Comparison of ENCODE assay signal across 8 cellular contexts in genomic region chr19:9793051-9793591, GRCh38. TPM values are rescaled to one million over a fixed set of nuclear protein-coding genes. Genes with fewer than 3 reads are reported as not detected.
DNase-seq lines count a peak whose midpoint lies in the region; ATAC-seq and TF ChIP-seq lines count a peak whose summit lies in the region.

No MANE protein-coding gene starts in this region.

- BruUV-seq in PC-3 (replicated peaks; lab: Mats Ljungman, UMichigan): TSS peak; percentile 79

- peak overlapping the region; percentile 7 to 89 for H3K27ac Mint-ChIP-seq in activated naive CD4-positive, alpha-beta T cell treated with anti-CD3 and anti-CD28 coated beads, Interleukin-2, amount 50 U/mL, for 72 hours

- H3K4me1 ChIP-seq in PC-3 (ENCODE audit: insufficient read depth, low read length) (peaks cover 16% of the 10 kb centered on the region), cardiac muscle cell (ENCODE audit: low read depth) (peaks cover 31% of the 10 kb centered on the region), upper lobe of left lung (peaks cover 4 to 15% (median 6%) of the 10 kb centered on the region in 4 donors)

- no peaks in the 10 kb centered on the region for H3K9me3 ChIP-seq in PC-3 (ENCODE audit: low read length)
- no peaks in the 10 kb centered on the region for H3K9me3 ChIP-seq in cardiac muscle cell (ENCODE audit: low read depth)
- no peaks in the 10 kb centered on the region for H3K9me3 ChIP-seq in upper lobe of left lung

- TF ChIP-seq CTCF in PC-3 (conservative IDR thresholded peaks at IDR 0.05; ENCODE audit: low read depth, low read length) (no peak), cardiac muscle cell (IDR thresholded peaks at IDR 0.05; ENCODE audit: low read depth, low read length) (no peak), upper lobe of left lung (IDR thresholded peaks at IDR 0.05) (peak in 1 of 6 experiments; percentile 2)

- H3K9me2 ChIP-seq in PC-3 (replicated peaks; ENCODE audit: low read length): no peaks in the 10 kb centered on the region

- CTCF ChIA-PET in PC-3 (lab: Charles Lee): no interaction called here

- no peaks in the 10 kb centered on the region for H3K79me2 ChIP-seq in PC-3 (ENCODE audit: low read length)

- peak overlapping the region; percentile 93 for H3K4me2 ChIP-seq in PC-3 (ENCODE audit: low read length)

- peaks cover 0 to 7% of the 10 kb centered on the region in 2 donors for H3K9me3 Mint-ChIP-seq in activated naive CD4-positive, alpha-beta T cell treated with anti-CD3 and anti-CD28 coated beads, Interleukin-2, amount 50 U/mL, for 72 hours

- peak overlapping the region; percentile 78 for H3K9ac ChIP-seq in PC-3 (ENCODE audit: low read length)

- peak overlapping the region; percentile 100 for H2AFZ ChIP-seq in PC-3 (ENCODE audit: low read length)

- peak; percentile 26 for DNase-seq in PC-3
- DNase-seq in activated naive CD4-positive, alpha-beta T cell treated with anti-CD3 and anti-CD28 coated beads, Interleukin-2, amount 50 U/mL, for 72 hours (ENCODE audit: low spot score in 2 of 2): no peak
- DNase-seq in cardiac muscle cell (ENCODE audit: low read depth in 1 of 2, low spot score in 1 of 2): peak in 1 of 2 donors; percentile 68
- DNase-seq in posterior cingulate gyrus: peak in 6 of 10 donors; percentile 25 to 75 (median 38)
- peak; percentile 49 to 93 for DNase-seq in upper lobe of left lung
- DNase-seq in KG1 (lab: John Stamatoyannopoulos, UW): no peak

- H3K4me3 ChIP-seq in PC-3 (ENCODE audit: low read length) (peak overlapping the region; percentile 75), cardiac muscle cell (peak overlapping the region; percentile 83), upper lobe of left lung (peak overlapping the region; percentile 61 to 94 (median 72))

- no peaks in the 10 kb centered on the region for H4K20me1 ChIP-seq in PC-3 (ENCODE audit: low read length)

- no peaks in the 10 kb centered on the region for H3F3A ChIP-seq in PC-3 (ENCODE audit: low read length, unreplicated experiment)

- TF ChIP-seq EP300 in upper lobe of left lung (IDR thresholded peaks at IDR 0.05): no peak

- 34 to 35% methylated on average over 18 to 20 of the region's 38 CpGs for WGBS in upper lobe of left lung, 2 donors

- peak in 1 of 4 donors; percentile 18 for TF ChIP-seq POLR2A in upper lobe of left lung (IDR thresholded peaks at IDR 0.05)

- peak; percentile 9 for ATAC-seq in GM18867 (IDR thresholded peaks at IDR 0.05; ENCODE audit: unreplicated experiment)
- 0 out of 2 replicates have a peak, but pooled peaks have one; percentile 3 for ATAC-seq in PC-3
- peak; percentile 10 to 31 for ATAC-seq in activated naive CD4-positive, alpha-beta T cell treated with anti-CD3 and anti-CD28 coated beads, Interleukin-2, amount 50 U/mL, for 72 hours
- ATAC-seq in upper lobe of left lung (ENCODE audit: low FRiP score in 2 of 2): peak; percentile 47 to 63
- no peak for ATAC-seq in HG03196 (IDR thresholded peaks at IDR 0.05; ENCODE audit: unreplicated experiment)

- intact Hi-C loops in PC-3 (cut with micrococcal nuclease): no loop called here
- intact Hi-C loops in posterior cingulate gyrus (cut with DNase I): loop anchor here (10.0 kb wide), 3 partner anchors 358 to 658 kb away; partner anchors contain the start of gene ZNF266

- H3K36me3 ChIP-seq in PC-3 (ENCODE audit: low read depth, low read length): no peaks in the 10 kb centered on the region
- H3K36me3 ChIP-seq in cardiac muscle cell: no peaks in the 10 kb centered on the region
- H3K36me3 ChIP-seq in upper lobe of left lung: no peaks in the 10 kb centered on the region

- no peaks in the 10 kb centered on the region for H3K27me3 ChIP-seq in PC-3 (ENCODE audit: low read length)
- H3K27me3 ChIP-seq in cardiac muscle cell: no peaks in the 10 kb centered on the region
- no peaks in the 10 kb centered on the region for H3K27me3 ChIP-seq in upper lobe of left lung

- H3K27ac ChIP-seq in PC-3 (ENCODE audit: low read length): peak overlapping the region; percentile 52
- H3K27ac ChIP-seq in cardiac muscle cell: peak overlapping the region; percentile 85
- H3K27ac ChIP-seq in upper lobe of left lung: peak overlapping the region; percentile 85 to 98 (median 92)

- H3K36me3 Mint-ChIP-seq in activated naive CD4-positive, alpha-beta T cell treated with anti-CD3 and anti-CD28 coated beads, Interleukin-2, amount 50 U/mL, for 72 hours: peaks cover 0 to 9% of the 10 kb centered on the region in 2 donors

- POLR2A ChIA-PET in PC-3 (lab: Charles Lee; ENCODE audit: unreplicated experiment): no interaction called here

RNA-seq across cellular contexts. Expression of gene ZNF846, which starts 24.6 kb away (rescaled TPM):
- 10.9 and 15.7 TPM in 2 replicates for total RNA-seq in PC-3 (2014; rRNA removed)
- total RNA-seq in activated naive CD4-positive, alpha-beta T cell treated with anti-CD3 and anti-CD28 coated beads, Interleukin-2, amount 50 U/mL, for 72 hours: 1 to 10 TPM; 5.2 to 5.8 TPM
- 14.4 and 17.2 TPM in 2 replicates for total RNA-seq in cardiac muscle cell
- polyA plus RNA-seq in cardiac muscle cell: 15.6 and 19.0 TPM in 2 replicates
- total RNA-seq in upper lobe of left lung: 10 to 100 TPM in 5 of 6 donors, 1 to 10 TPM in 1; 5.6 to 36.7 (median 15.0) TPM

RNA-seq across cellular contexts. Expression of gene FBXL12, which starts 25.8 kb away (rescaled TPM):
- 31.4 and 37.6 TPM in 2 replicates for total RNA-seq in PC-3 (2014; rRNA removed)
- 10 to 100 TPM; 30.7 to 36.0 TPM for total RNA-seq in activated naive CD4-positive, alpha-beta T cell treated with anti-CD3 and anti-CD28 coated beads, Interleukin-2, amount 50 U/mL, for 72 hours
- 65.6 and 106 TPM in 2 replicates for total RNA-seq in cardiac muscle cell
- 47.5 and 49.7 TPM in 2 replicates for polyA plus RNA-seq in cardiac muscle cell
- 10 to 100 TPM; 14.8 to 48.2 (median 32.3) TPM for total RNA-seq in upper lobe of left lung

RNA-seq across cellular contexts. Expression of gene UBL5, which starts 34.6 kb away (rescaled TPM):
- total RNA-seq in PC-3 (2014; rRNA removed): 521 and 599 TPM in 2 replicates
- 100 to 1,000 TPM; 268 to 366 TPM for total RNA-seq in activated naive CD4-positive, alpha-beta T cell treated with anti-CD3 and anti-CD28 coated beads, Interleukin-2, amount 50 U/mL, for 72 hours
- 511 and 816 TPM in 2 replicates for total RNA-seq in cardiac muscle cell
- 870 and 943 TPM in 2 replicates for polyA plus RNA-seq in cardiac muscle cell
- 100 to 1,000 TPM in 5 of 6 donors, 10 to 100 TPM in 1; 61.8 to 405 (median 255) TPM for total RNA-seq in upper lobe of left lung

RNA-seq across cellular contexts. Expression of gene PIN1, which starts 42.0 kb away (rescaled TPM):
- total RNA-seq in PC-3 (2014; rRNA removed) (314 and 349 TPM in 2 replicates), cardiac muscle cell (221 and 282 TPM in 2 replicates), upper lobe of left lung (10 to 100 TPM; 38.8 to 87.5 (median 70.7) TPM)
- total RNA-seq in activated naive CD4-positive, alpha-beta T cell treated with anti-CD3 and anti-CD28 coated beads, Interleukin-2, amount 50 U/mL, for 72 hours: 100 to 1,000 TPM in 1 of 2 donors, 10 to 100 TPM in 1; 75.7 to 100 TPM
- polyA plus RNA-seq in cardiac muscle cell: 270 and 309 TPM in 2 replicates

Comparison
In these comparisons a context has a peak if more than half of its experiments do, and no peak if none do; other contexts are left out.
1. DNase-seq: peak in PC-3 (single experiment), posterior cingulate gyrus (6 of 10) and upper lobe of left lung (2 of 2); none in activated naive CD4-positive, alpha-beta T cell treated with anti-CD3 and anti-CD28 coated beads, Interleukin-2, amount 50 U/mL, for 72 hours (0 of 2) and KG1 (single experiment).
2. Peak in every context shown above with its lines, with median percentiles within 50 percentile points of each other: H3K27ac ChIP-seq and H3K4me3 ChIP-seq.